In the genomic region with DNA sequence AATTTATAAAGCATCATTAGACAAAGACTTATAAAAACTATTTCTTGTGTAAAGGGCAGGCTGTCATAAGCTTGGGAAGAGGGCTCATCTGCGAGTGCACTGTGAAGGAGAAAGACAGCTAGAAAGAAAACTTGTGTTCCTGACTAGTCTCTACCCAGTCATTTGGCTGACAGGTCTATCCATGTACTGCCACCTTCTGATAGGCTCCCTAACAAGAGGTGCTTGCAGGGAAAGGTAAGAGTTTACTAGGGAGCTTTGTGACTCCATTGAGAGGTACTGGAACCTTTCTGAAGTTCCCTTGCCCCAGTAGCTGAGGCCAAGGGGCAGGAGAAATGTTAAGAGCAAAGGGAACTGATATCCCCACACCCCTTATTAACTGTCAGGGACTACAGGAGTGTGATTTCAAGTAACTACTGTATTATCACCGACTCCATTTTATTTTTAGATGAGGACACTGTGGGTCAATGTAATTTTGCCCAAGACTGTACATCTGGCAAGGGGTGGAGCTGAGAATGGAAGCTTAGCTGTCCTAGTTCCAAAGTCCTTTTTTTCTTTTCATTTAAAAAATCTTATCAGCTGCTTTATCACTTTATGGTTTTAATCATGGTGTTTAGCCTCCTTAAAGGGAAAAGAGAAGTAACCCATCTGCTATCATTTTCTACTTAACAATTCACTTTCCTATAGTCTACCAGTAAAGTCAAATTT, we compare ENCODE assay signal across 1 cellular context.
TF ChIP-seq lines count a peak whose summit lies in the region.

No MANE protein-coding gene starts in this region.

TF ChIP-seq in GM23338, 12 proteins besides CTCF, POLR2A, EP300 and RAD21 (continued from another document):
- TF ChIP-seq, protein P1, sequence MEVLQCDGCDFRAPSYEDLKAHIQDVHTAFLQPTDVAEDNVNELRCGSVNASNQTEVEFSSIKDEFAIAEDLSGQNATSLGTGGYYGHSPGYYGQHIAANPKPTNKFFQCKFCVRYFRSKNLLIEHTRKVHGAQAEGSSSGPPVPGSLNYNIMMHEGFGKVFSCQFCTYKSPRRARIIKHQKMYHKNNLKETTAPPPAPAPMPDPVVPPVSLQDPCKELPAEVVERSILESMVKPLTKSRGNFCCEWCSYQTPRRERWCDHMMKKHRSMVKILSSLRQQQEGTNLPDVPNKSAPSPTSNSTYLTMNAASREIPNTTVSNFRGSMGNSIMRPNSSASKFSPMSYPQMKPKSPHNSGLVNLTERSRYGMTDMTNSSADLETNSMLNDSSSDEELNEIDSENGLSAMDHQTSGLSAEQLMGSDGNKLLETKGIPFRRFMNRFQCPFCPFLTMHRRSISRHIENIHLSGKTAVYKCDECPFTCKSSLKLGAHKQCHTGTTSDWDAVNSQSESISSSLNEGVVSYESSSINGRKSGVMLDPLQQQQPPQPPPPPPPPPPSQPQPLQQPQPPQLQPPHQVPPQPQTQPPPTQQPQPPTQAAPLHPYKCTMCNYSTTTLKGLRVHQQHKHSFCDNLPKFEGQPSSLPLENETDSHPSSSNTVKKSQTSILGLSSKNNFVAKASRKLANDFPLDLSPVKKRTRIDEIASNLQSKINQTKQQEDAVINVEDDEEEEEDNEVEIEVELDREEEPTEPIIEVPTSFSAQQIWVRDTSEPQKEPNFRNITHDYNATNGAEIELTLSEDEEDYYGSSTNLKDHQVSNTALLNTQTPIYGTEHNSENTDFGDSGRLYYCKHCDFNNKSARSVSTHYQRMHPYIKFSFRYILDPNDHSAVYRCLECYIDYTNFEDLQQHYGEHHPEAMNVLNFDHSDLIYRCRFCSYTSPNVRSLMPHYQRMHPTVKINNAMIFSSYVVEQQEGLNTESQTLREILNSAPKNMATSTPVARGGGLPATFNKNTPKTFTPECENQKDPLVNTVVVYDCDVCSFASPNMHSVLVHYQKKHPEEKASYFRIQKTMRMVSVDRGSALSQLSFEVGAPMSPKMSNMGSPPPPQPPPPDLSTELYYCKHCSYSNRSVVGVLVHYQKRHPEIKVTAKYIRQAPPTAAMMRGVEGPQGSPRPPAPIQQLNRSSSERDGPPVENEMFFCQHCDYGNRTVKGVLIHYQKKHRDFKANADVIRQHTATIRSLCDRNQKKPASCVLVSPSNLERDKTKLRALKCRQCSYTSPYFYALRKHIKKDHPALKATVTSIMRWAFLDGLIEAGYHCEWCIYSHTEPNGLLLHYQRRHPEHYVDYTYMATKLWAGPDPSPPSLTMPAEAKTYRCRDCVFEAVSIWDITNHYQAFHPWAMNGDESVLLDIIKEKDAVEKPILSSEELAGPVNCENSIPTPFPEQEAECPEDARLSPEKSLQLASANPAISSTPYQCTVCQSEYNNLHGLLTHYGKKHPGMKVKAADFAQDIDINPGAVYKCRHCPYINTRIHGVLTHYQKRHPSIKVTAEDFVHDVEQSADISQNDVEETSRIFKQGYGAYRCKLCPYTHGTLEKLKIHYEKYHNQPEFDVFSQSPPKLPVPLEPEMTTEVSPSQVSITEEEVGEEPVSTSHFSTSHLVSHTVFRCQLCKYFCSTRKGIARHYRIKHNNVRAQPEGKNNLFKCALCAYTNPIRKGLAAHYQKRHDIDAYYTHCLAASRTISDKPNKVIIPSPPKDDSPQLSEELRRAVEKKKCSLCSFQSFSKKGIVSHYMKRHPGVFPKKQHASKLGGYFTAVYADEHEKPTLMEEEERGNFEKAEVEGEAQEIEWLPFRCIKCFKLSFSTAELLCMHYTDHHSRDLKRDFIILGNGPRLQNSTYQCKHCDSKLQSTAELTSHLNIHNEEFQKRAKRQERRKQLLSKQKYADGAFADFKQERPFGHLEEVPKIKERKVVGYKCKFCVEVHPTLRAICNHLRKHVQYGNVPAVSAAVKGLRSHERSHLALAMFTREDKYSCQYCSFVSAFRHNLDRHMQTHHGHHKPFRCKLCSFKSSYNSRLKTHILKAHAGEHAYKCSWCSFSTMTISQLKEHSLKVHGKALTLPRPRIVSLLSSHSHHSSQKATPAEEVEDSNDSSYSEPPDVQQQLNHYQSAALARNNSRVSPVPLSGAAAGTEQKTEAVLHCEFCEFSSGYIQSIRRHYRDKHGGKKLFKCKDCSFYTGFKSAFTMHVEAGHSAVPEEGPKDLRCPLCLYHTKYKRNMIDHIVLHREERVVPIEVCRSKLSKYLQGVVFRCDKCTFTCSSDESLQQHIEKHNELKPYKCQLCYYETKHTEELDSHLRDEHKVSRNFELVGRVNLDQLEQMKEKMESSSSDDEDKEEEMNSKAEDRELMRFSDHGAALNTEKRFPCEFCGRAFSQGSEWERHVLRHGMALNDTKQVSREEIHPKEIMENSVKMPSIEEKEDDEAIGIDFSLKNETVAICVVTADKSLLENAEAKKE (CRISPR knock-in tag; IDR thresholded peaks at IDR 0.05): no peak
- TF ChIP-seq POLR2AphosphoS5 (IDR thresholded peaks at IDR 0.05; ENCODE audit: low read depth) (no peak), ZNF114 (CRISPR knock-in tag; IDR thresholded peaks at IDR 0.05) (no peak), REST (IDR thresholded peaks at IDR 0.05; ENCODE audit: unreplicated experiment) (no peak)
